In the genomic region with DNA sequence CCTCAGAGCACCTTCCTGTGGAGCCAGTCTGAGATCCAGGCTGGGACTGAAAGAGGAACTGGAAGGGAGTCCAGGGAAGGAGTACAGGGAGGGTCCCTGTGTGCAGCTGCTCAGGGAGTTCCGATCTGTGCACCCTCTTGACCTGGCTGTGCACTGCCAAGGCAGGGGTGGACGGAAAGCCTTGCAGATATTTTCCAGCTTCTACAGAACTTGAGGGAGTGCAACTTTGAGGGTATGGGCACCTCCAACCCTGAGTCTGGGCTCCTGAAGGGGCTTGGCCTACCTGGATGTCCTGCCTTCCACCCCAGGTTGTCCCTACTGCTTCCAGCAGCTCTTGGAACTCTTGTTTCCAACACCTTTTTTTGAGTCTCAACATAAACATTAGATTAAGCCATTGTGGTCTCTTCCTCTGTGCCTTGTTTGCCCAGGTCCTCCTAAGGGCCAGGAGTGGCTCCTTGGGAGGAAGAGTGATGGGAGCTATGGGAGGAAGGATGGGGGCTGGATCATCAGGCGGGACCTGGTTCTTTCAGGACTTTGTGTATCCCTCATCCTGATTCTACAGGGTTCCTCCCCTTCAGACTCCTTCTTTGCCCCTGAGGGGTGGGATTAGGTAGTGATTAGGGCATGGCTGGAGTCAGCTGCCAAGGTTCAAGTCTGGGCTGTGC, we compare ENCODE assay signal across 2 cellular contexts.
TF ChIP-seq lines count a peak whose summit lies in the region.

No MANE protein-coding gene starts in this region.

TF ChIP-seq in A549, 52 proteins besides CTCF, POLR2A, EP300 and RAD21:
- TF ChIP-seq, protein P1, sequence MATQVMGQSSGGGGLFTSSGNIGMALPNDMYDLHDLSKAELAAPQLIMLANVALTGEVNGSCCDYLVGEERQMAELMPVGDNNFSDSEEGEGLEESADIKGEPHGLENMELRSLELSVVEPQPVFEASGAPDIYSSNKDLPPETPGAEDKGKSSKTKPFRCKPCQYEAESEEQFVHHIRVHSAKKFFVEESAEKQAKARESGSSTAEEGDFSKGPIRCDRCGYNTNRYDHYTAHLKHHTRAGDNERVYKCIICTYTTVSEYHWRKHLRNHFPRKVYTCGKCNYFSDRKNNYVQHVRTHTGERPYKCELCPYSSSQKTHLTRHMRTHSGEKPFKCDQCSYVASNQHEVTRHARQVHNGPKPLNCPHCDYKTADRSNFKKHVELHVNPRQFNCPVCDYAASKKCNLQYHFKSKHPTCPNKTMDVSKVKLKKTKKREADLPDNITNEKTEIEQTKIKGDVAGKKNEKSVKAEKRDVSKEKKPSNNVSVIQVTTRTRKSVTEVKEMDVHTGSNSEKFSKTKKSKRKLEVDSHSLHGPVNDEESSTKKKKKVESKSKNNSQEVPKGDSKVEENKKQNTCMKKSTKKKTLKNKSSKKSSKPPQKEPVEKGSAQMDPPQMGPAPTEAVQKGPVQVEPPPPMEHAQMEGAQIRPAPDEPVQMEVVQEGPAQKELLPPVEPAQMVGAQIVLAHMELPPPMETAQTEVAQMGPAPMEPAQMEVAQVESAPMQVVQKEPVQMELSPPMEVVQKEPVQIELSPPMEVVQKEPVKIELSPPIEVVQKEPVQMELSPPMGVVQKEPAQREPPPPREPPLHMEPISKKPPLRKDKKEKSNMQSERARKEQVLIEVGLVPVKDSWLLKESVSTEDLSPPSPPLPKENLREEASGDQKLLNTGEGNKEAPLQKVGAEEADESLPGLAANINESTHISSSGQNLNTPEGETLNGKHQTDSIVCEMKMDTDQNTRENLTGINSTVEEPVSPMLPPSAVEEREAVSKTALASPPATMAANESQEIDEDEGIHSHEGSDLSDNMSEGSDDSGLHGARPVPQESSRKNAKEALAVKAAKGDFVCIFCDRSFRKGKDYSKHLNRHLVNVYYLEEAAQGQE (IDR thresholded peaks at IDR 0.05) = no peak
- peak; percentile 81 for TF ChIP-seq POLR2AphosphoS2 (conservative IDR thresholded peaks at IDR 0.05; ENCODE audit: low read length)
- peak in 1 of 2 experiments; percentile 22; a peak in 1 of 5 replicates for TF ChIP-seq JUN (IDR thresholded peaks at IDR 0.05)
- no peak for TF ChIP-seq RARB (CRISPR knock-in tag; IDR thresholded peaks at IDR 0.05)
- TF ChIP-seq, protein P2, sequence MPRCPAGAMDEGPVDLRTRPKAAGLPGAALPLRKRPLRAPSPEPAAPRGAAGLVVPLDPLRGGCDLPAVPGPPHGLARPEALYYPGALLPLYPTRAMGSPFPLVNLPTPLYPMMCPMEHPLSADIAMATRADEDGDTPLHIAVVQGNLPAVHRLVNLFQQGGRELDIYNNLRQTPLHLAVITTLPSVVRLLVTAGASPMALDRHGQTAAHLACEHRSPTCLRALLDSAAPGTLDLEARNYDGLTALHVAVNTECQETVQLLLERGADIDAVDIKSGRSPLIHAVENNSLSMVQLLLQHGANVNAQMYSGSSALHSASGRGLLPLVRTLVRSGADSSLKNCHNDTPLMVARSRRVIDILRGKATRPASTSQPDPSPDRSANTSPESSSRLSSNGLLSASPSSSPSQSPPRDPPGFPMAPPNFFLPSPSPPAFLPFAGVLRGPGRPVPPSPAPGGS (IDR thresholded peaks at IDR 0.05) = 0 out of 3 replicates have a peak, but pooled peaks have one; percentile 27
TF ChIP-seq in A549: peak in this region for 3.

TF ChIP-seq in H1, 55 proteins besides CTCF, POLR2A, EP300 and RAD21:
- TF ChIP-seq KDM5A (IDR thresholded peaks at IDR 0.05; ENCODE audit: low read length) = no peak
- TF ChIP-seq, protein P3, sequence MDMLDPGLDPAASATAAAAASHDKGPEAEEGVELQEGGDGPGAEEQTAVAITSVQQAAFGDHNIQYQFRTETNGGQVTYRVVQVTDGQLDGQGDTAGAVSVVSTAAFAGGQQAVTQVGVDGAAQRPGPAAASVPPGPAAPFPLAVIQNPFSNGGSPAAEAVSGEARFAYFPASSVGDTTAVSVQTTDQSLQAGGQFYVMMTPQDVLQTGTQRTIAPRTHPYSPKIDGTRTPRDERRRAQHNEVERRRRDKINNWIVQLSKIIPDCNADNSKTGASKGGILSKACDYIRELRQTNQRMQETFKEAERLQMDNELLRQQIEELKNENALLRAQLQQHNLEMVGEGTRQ (IDR thresholded peaks at IDR 0.05; ENCODE audit: low read length) = no peak
- TF ChIP-seq, protein P4, sequence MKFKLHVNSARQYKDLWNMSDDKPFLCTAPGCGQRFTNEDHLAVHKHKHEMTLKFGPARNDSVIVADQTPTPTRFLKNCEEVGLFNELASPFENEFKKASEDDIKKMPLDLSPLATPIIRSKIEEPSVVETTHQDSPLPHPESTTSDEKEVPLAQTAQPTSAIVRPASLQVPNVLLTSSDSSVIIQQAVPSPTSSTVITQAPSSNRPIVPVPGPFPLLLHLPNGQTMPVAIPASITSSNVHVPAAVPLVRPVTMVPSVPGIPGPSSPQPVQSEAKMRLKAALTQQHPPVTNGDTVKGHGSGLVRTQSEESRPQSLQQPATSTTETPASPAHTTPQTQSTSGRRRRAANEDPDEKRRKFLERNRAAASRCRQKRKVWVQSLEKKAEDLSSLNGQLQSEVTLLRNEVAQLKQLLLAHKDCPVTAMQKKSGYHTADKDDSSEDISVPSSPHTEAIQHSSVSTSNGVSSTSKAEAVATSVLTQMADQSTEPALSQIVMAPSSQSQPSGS (IDR thresholded peaks at IDR 0.05; ENCODE audit: low read length) = no peak
- TF ChIP-seq HDAC2 (IDR thresholded peaks at IDR 0.05; ENCODE audit: borderline replicate concordance in 1 of 2, low read depth in 2 of 2, low read length in 2 of 2) = no peak
- no peak for TF ChIP-seq SIN3A (conservative IDR thresholded peaks at IDR 0.05 in 1 of 2, IDR thresholded peaks at IDR 0.05 in 1 of 2; ENCODE audit: low read depth in 1 of 2, low read length in 2 of 2)
- TF ChIP-seq TBP (IDR thresholded peaks at IDR 0.05; ENCODE audit: low read depth, low read length) = no peak
- no peak for TF ChIP-seq FOSL1 (IDR thresholded peaks at IDR 0.05; ENCODE audit: insufficient read depth, low read depth, low read length)
- no peak for TF ChIP-seq BRCA1 (IDR thresholded peaks at IDR 0.05; ENCODE audit: low read depth, low read length)
- TF ChIP-seq CBX5 (IDR thresholded peaks at IDR 0.05; ENCODE audit: low read depth, low read length) = no peak
- TF ChIP-seq BACH1 (IDR thresholded peaks at IDR 0.05; ENCODE audit: low read length) = no peak
- TF ChIP-seq JUN (IDR thresholded peaks at IDR 0.05; ENCODE audit: low read depth, low read length) = no peak
- TF ChIP-seq NRF1 (IDR thresholded peaks at IDR 0.05; ENCODE audit: low read depth, low read length) = no peak
